In genomic region chr3:47612178-47612577, GRCh38 we compare ENCODE assay signal across 9 cellular contexts. TPM values are rescaled to one million over a fixed set of nuclear protein-coding genes. Genes with fewer than 3 reads are reported as not detected.
A peak's percentile ranks its signal among the peaks of the same experiment; 100 is the strongest.
DNase-seq lines count a peak whose midpoint lies in the region; ATAC-seq and TF ChIP-seq lines count a peak whose summit lies in the region.
"Had no signal": no experiment of that assay in that cellular context is flagged by ENCODE, and none has a peak within 500 bp of the region (broad histone marks: within the 10 kb centered on the region; RNA-seq: fewer than 3 reads in every experiment).

No MANE protein-coding gene starts in this region.

- H3K36me3 ChIP-seq in GM23338 (ENCODE audit: insufficient read depth): peaks cover 49% of the 10 kb centered on the region
- H3K36me3 ChIP-seq in smooth muscle cell (ENCODE audit: low read depth): peaks cover 12% of the 10 kb centered on the region
- peaks cover 33% of the 10 kb centered on the region for H3K36me3 ChIP-seq in BE2C

- H3K27me3 Mint-ChIP-seq in GM23338 (ENCODE audit: insufficient read depth, low read depth, poor library complexity): peaks cover 3% of the 10 kb centered on the region

- intact Hi-C loops in right cardiac atrium (cut with DNase I): no loop called here

- H3K9me2 ChIP-seq in GM23338 (ENCODE audit: insufficient read depth): no peaks in the 10 kb centered on the region

- ATAC-seq in GM23338: no peak
- ATAC-seq in right cardiac atrium: peak; percentile 87 to 92
- no peak for ATAC-seq in GM19463 (IDR thresholded peaks at IDR 0.05; ENCODE audit: unreplicated experiment)

- H3K36me3 Mint-ChIP-seq in GM23338 (ENCODE audit: low read depth): peaks cover 56% of the 10 kb centered on the region

- no peak overlapping the region for H3K4me3 Mint-ChIP-seq in GM23338
- H3K4me3 Mint-ChIP-seq: T-helper 1 cell treated with Interleukin-12 subunit alpha and Interleukin-12 subunit beta and Interleukin-4 antibody, amounts not matched to agents 30 μg/mL and 1 μg/mL, for 36 hours had no signal

- peaks cover 23% of the 10 kb centered on the region for H4K20me1 ChIP-seq in GM23338 (replicated peaks; ENCODE audit: insufficient read depth)
- H4K20me1 ChIP-seq in smooth muscle cell (ENCODE audit: low read depth): no peaks in the 10 kb centered on the region

- H3K79me2 ChIP-seq in GM23338 (replicated peaks; ENCODE audit: insufficient read depth) (peaks cover 3% of the 10 kb centered on the region; the same call in 1 of the 2 replicates), smooth muscle cell (ENCODE audit: low read depth) (no peaks in the 10 kb centered on the region)

- no peak for TF ChIP-seq CTCF in GM23338 (conservative IDR thresholded peaks at IDR 0.05; ENCODE audit: low read depth in 2 of 2)
- no peak for TF ChIP-seq CTCF in smooth muscle cell (IDR thresholded peaks at IDR 0.05; ENCODE audit: borderline replicate concordance, insufficient read depth, poor library complexity, severe bottlenecking)
- no peak for TF ChIP-seq CTCF in BE2C (IDR thresholded peaks at IDR 0.05; ENCODE audit: low read depth, low read length)

- no peaks in the 10 kb centered on the region for H3K9me3 Mint-ChIP-seq in GM23338
- H3K9me3 Mint-ChIP-seq: T-helper 1 cell treated with Interleukin-12 subunit alpha and Interleukin-12 subunit beta and Interleukin-4 antibody, amounts not matched to agents 30 μg/mL and 1 μg/mL, for 36 hours had no signal

- no peak overlapping the region for H3K27ac Mint-ChIP-seq in GM23338
- H3K27ac Mint-ChIP-seq: T-helper 1 cell treated with Interleukin-12 subunit alpha and Interleukin-12 subunit beta and Interleukin-4 antibody, amounts not matched to agents 30 μg/mL and 1 μg/mL, for 36 hours had no signal

- H3K9ac ChIP-seq in smooth muscle cell (ENCODE audit: low read depth): no peak overlapping the region

- H3K4me2 ChIP-seq in GM23338 (no peak overlapping the region), smooth muscle cell (peak overlapping the region; percentile 56)

- no peaks in the 10 kb centered on the region for H3K4me1 ChIP-seq in GM23338 (ENCODE audit: insufficient read depth)
- peaks cover 2% of the 10 kb centered on the region for H3K4me1 ChIP-seq in right cardiac atrium (ENCODE audit: control insufficient read depth, insufficient read depth, low read length)
- H3K4me1 ChIP-seq in smooth muscle cell (ENCODE audit: low read depth): peaks cover 19% of the 10 kb centered on the region
- H3K4me1 ChIP-seq in BE2C: no peaks in the 10 kb centered on the region

- peak overlapping the region; percentile 74 for H3K27ac ChIP-seq in GM23338 (ENCODE audit: low read depth)
- H3K27ac ChIP-seq in angular gyrus (ENCODE audit: low read depth, low read length): peak overlapping the region; percentile 85
- no peak overlapping the region for H3K27ac ChIP-seq in right cardiac atrium (ENCODE audit: low read length)
- peak overlapping the region; percentile 79 for H3K27ac ChIP-seq in smooth muscle cell (ENCODE audit: low read depth)

- peaks cover 3% of the 10 kb centered on the region; the same call in 1 of the 3 replicates for H3K4me1 Mint-ChIP-seq in GM23338

- H3K4me3 ChIP-seq in GM23338 (no peak overlapping the region), right cardiac atrium (ENCODE audit: low read length) (no peak overlapping the region), smooth muscle cell (no peak overlapping the region), BE2C (ENCODE audit: low read depth, low read length) (no peak overlapping the region)

- no peak overlapping the region for H2AFZ ChIP-seq in GM23338
- no peak overlapping the region for H2AFZ ChIP-seq in smooth muscle cell (ENCODE audit: low read depth)

- no peak for DNase-seq in GM23338 (ENCODE audit: low spot score)
- no peak for DNase-seq in right cardiac atrium
- no peak for DNase-seq in smooth muscle cell (lab: John Stamatoyannopoulos, UW; ENCODE audit: unreplicated experiment)
- DNase-seq in BE2C: no peak
- DNase-seq in activated CD4-positive, alpha-beta T cell treated with anti-CD3 and anti-CD28 coated beads for 1 hour: no peak
- no peak for DNase-seq in DMS79 treated with DMSO at 0.1 percent for 48 hours (lab: John Stamatoyannopoulos, UW)

- H3K27me3 ChIP-seq in GM23338 (ENCODE audit: insufficient read depth): no peaks in the 10 kb centered on the region
- no peaks in the 10 kb centered on the region for H3K27me3 ChIP-seq in right cardiac atrium (ENCODE audit: control insufficient read depth, insufficient read depth)
- no peaks in the 10 kb centered on the region for H3K27me3 ChIP-seq in smooth muscle cell (ENCODE audit: low read depth)
- no peaks in the 10 kb centered on the region for H3K27me3 ChIP-seq in BE2C

- H3F3A ChIP-seq in GM23338 (replicated peaks; ENCODE audit: low read depth) (peaks cover 12% of the 10 kb centered on the region; the same call in 1 of the 2 replicates), smooth muscle cell (ENCODE audit: low read depth) (peaks cover 19% of the 10 kb centered on the region)

- H3K9me3 ChIP-seq in right cardiac atrium (ENCODE audit: control insufficient read depth, low read length): no peaks in the 10 kb centered on the region
- H3K9me3 ChIP-seq in smooth muscle cell (replicated peaks; ENCODE audit: low read depth): no peaks in the 10 kb centered on the region
- H3K9me3 ChIP-seq in BE2C: no peaks in the 10 kb centered on the region

TF ChIP-seq in GM23338, 12 proteins besides CTCF, POLR2A, EP300 and RAD21:
- TF ChIP-seq REST (IDR thresholded peaks at IDR 0.05; ENCODE audit: unreplicated experiment): no peak

RNA-seq across cellular contexts. Expression of gene CSPG5, which starts 33.5 kb away (rescaled TPM):
- total RNA-seq in GM23338 (2014; rRNA removed; shearing (Covaris generic)): 3.4 and 4.3 TPM in 2 replicates
- polyA plus RNA-seq in GM23338 (2016; fragmentation: Nextera tagmentation; extraction: Ambion mirVana) (0.86 and 1.3 TPM in 2 replicates), right cardiac atrium (0.86 TPM), smooth muscle cell (0.17 and 0.35 TPM in 2 replicates)
- total RNA-seq in right cardiac atrium (1 to 10 TPM in 3 of 4 donors, under 1 TPM in 1; 0.85 to 1.2 (median 1.1) TPM), smooth muscle cell (0.85 and 1.3 TPM in 2 replicates)
- not detected for polyA plus RNA-seq in BE2C (2012; ENCODE audit: insufficient read depth, insufficient read length, low read depth)

Comparison
In these comparisons a context has a peak if more than half of its experiments do, and no peak if none do; other contexts are left out.
1. ATAC-seq: peak in right cardiac atrium (2 of 2); none in GM23338 (single experiment) and GM19463 (single experiment).